ENCODE assay signal across 9 cellular contexts in the genomic region with DNA sequence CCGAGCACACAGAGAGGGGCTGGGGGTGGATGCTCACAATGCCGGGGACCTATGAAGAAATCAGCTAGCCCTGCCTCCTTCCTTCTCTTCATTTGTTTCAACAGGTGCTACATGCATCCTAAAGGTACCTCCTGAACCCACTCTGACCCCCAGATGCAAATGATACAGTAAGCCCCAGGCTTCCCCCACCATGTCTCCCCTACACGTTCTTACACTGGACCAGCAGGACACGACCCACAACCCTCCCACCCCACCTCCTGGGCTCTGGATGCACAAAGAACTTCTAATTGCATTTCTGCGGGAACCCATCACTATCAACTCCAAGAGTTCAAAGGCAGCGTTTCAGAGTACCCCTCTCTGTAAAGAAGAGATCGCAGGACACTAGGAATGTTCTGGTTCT. TPM values are rescaled to one million over a fixed set of nuclear protein-coding genes. Genes with fewer than 3 reads are reported as not detected.
A peak's percentile ranks its signal among the peaks of the same experiment; 100 is the strongest.
DNase-seq lines count a peak whose midpoint lies in the region; ATAC-seq, FAIRE-seq and TF ChIP-seq lines count a peak whose summit lies in the region.
"Had no signal": no experiment of that assay in that cellular context is flagged by ENCODE, and none has a peak within 500 bp of the region (broad histone marks: within the 10 kb centered on the region; RNA-seq: fewer than 3 reads in every experiment).

No MANE protein-coding gene starts in this region.

- H3K36me3 ChIP-seq in astrocyte (ENCODE audit: insufficient read depth, low read length) (peaks cover 4% of the 10 kb centered on the region), mucosa of stomach (ENCODE audit: control insufficient read depth, insufficient read depth, low read length) (no peaks in the 10 kb centered on the region), transverse colon (no peaks in the 10 kb centered on the region)

- H3K9ac ChIP-seq in astrocyte (ENCODE audit: low read length) (peak overlapping the region; percentile 91), mucosa of stomach (ENCODE audit: low read length) (peak overlapping the region; percentile 14)

- peaks cover 24% of the 10 kb centered on the region for H3K4me1 ChIP-seq in astrocyte (ENCODE audit: insufficient read depth, low read length)
- peaks cover 28% of the 10 kb centered on the region for H3K4me1 ChIP-seq in mucosa of stomach (ENCODE audit: control insufficient read depth, insufficient read depth, low read length)
- H3K4me1 ChIP-seq in transverse colon = peaks cover 16 to 43% (median 31%) of the 10 kb centered on the region in 4 donors

- H3K27ac ChIP-seq in astrocyte (ENCODE audit: low read depth, low read length) (peak overlapping the region; percentile 59), transverse colon (peak overlapping the region in 3 of 4 donors; percentile 79 to 89 (median 89))

- CTCF ChIA-PET in activated naive CD4-positive, alpha-beta T cell treated with anti-CD3 and anti-CD28 coated beads, Interleukin-2, amount 10 ng/mL, durations not matched to agents 7 days and 5 days (lab: Charles Lee) = interaction anchor here (1.0 to 3.7 kb wide), 17 partner anchors 52 to 274 kb away, joined by 3 to 24 read pairs (median 5); no protein-coding TSS in a partner anchor
- CTCF ChIA-PET in GM10248 (lab: Yijun Ruan, JAX) = interaction anchor here (0.8 to 3.8 kb wide), 23 partner anchors 9 to 608 kb away, joined by 3 to 26 read pairs (median 5); no protein-coding TSS in a partner anchor

- H3K27me3 ChIP-seq in astrocyte (ENCODE audit: insufficient read depth, low read length) (no peaks in the 10 kb centered on the region), mucosa of stomach (ENCODE audit: control insufficient read depth, insufficient read depth, low read length) (no peaks in the 10 kb centered on the region), transverse colon (no peaks in the 10 kb centered on the region)

- no peaks in the 10 kb centered on the region for H3K9me3 ChIP-seq in astrocyte (ENCODE audit: insufficient read depth, low read depth, low read length)
- H3K9me3 ChIP-seq in mucosa of stomach (ENCODE audit: control insufficient read depth, low read length) = no peaks in the 10 kb centered on the region
- no peaks in the 10 kb centered on the region for H3K9me3 ChIP-seq in transverse colon

- H3K4me3 ChIP-seq in astrocyte (ENCODE audit: insufficient read depth, low read depth, low read length) (peak overlapping the region; percentile 78), mucosa of stomach (ENCODE audit: low read length) (peak overlapping the region; percentile 66), transverse colon (peak overlapping the region in 3 of 4 donors; percentile 73 to 93 (median 76))

- POLR2A ChIA-PET in GM10248 (lab: Yijun Ruan, JAX) = no interaction called here

- H3K9me3 Mint-ChIP-seq in activated naive CD4-positive, alpha-beta T cell treated with anti-CD3 and anti-CD28 coated beads, Interleukin-2, amount 10 ng/mL, durations not matched to agents 7 days and 5 days = no peaks in the 10 kb centered on the region
- no peaks in the 10 kb centered on the region for H3K9me3 Mint-ChIP-seq in activated naive CD4-positive, alpha-beta T cell treated with anti-CD3 and anti-CD28 coated beads, Interleukin-2, amount 50 U/mL, for 72 hours
- no peaks in the 10 kb centered on the region for H3K9me3 Mint-ChIP-seq in astrocyte (ENCODE audit: unreplicated experiment)

- TF ChIP-seq EP300 in transverse colon (IDR thresholded peaks at IDR 0.05; ENCODE audit: low read depth) = no peak

- peaks cover 26% of the 10 kb centered on the region for H3K27me3 Mint-ChIP-seq in activated naive CD4-positive, alpha-beta T cell treated with anti-CD3 and anti-CD28 coated beads, Interleukin-2, amount 10 ng/mL, durations not matched to agents 7 days and 5 days
- H3K27me3 Mint-ChIP-seq in astrocyte (ENCODE audit: low read depth, unreplicated experiment) = peaks cover 6% of the 10 kb centered on the region

- no peak for DNase-seq in activated naive CD4-positive, alpha-beta T cell treated with anti-CD3 and anti-CD28 coated beads, Interleukin-2, amount 10 ng/mL, durations not matched to agents 7 days and 5 days
- DNase-seq in activated naive CD4-positive, alpha-beta T cell treated with anti-CD3 and anti-CD28 coated beads, Interleukin-2, amount 50 U/mL, for 72 hours (ENCODE audit: low spot score in 2 of 2) = no peak
- DNase-seq in astrocyte (ENCODE audit: low read depth) (no peak), transverse colon (no peak), GM10248 (ENCODE audit: extremely low spot score) (no peak)
- DNase-seq: NCI-H69 had no signal

- WGBS in transverse colon (ENCODE audit: low coverage in 1 of 2), 2 donors = 22 to 63% methylated on average over 4 to 7 of the region's 7 CpGs

- TF ChIP-seq CTCF in astrocyte (IDR thresholded peaks at IDR 0.05; ENCODE audit: insufficient read depth, low read depth, low read length) (no peak), transverse colon (IDR thresholded peaks at IDR 0.05) (no peak), GM10248 (IDR thresholded peaks at IDR 0.05; ENCODE audit: control extremely low read depth, extremely low read depth, low read depth, missing control alignments) (no peak)

- no peak for ATAC-seq in activated naive CD4-positive, alpha-beta T cell treated with anti-CD3 and anti-CD28 coated beads, Interleukin-2, amount 50 U/mL, for 72 hours
- ATAC-seq in HG03025 (IDR thresholded peaks at IDR 0.05; ENCODE audit: low FRiP score, unreplicated experiment) (no peak), GM18867 (IDR thresholded peaks at IDR 0.05; ENCODE audit: unreplicated experiment) (no peak)

- H3K4me1 Mint-ChIP-seq in activated naive CD4-positive, alpha-beta T cell treated with anti-CD3 and anti-CD28 coated beads, Interleukin-2, amount 10 ng/mL, durations not matched to agents 7 days and 5 days = peaks cover 57% of the 10 kb centered on the region
- peaks cover 27% of the 10 kb centered on the region for H3K4me1 Mint-ChIP-seq in astrocyte (ENCODE audit: low read depth, unreplicated experiment)

- H3K4me3 Mint-ChIP-seq in activated naive CD4-positive, alpha-beta T cell treated with anti-CD3 and anti-CD28 coated beads, Interleukin-2, amount 10 ng/mL, durations not matched to agents 7 days and 5 days = peak overlapping the region; percentile 89
- peak overlapping the region; percentile 91 for H3K4me3 Mint-ChIP-seq in astrocyte (ENCODE audit: unreplicated experiment)

- H3K4me2 ChIP-seq in astrocyte (ENCODE audit: low read length) = peak overlapping the region; percentile 96

- peaks cover 64% of the 10 kb centered on the region for H3K79me2 ChIP-seq in astrocyte (ENCODE audit: insufficient read depth, low read length)

- intact Hi-C loops in transverse colon (cut with DNase I; ENCODE audit: low total_unique reads) = loop anchor here (10.0 kb wide), 3 partner anchors 54 to 274 kb away; no protein-coding TSS in a partner anchor

- H3K27ac Mint-ChIP-seq in activated naive CD4-positive, alpha-beta T cell treated with anti-CD3 and anti-CD28 coated beads, Interleukin-2, amount 10 ng/mL, durations not matched to agents 7 days and 5 days = peak overlapping the region; percentile 38
- H3K27ac Mint-ChIP-seq in activated naive CD4-positive, alpha-beta T cell treated with anti-CD3 and anti-CD28 coated beads, Interleukin-2, amount 50 U/mL, for 72 hours = no peak overlapping the region
- peak overlapping the region; percentile 63 for H3K27ac Mint-ChIP-seq in astrocyte (ENCODE audit: unreplicated experiment)

- TF ChIP-seq POLR2A in transverse colon (IDR thresholded peaks at IDR 0.05) = no peak

- peaks cover 55% of the 10 kb centered on the region for H4K20me1 ChIP-seq in astrocyte (ENCODE audit: insufficient read depth, low read length)

- in situ Hi-C loops in transverse colon (cut with MboI; ENCODE audit: low pct_ligation_motif_present in 1 of 4, low pct_unique_long_range_greater_than_20kb in 1 of 4, low sequenced_read_pairs in 3 of 4) = loop anchor here in 3 of 4 donors (10.0 to 25.0 kb wide), 3 partner anchors 206 to 274 kb away; no protein-coding TSS in a partner anchor

- no peak for FAIRE-seq in astrocyte (lab: Jason Lieb, UNC)

- H2AFZ ChIP-seq in astrocyte (ENCODE audit: low read depth, low read length) = no peak overlapping the region

- peaks cover 49% of the 10 kb centered on the region for H3K36me3 Mint-ChIP-seq in activated naive CD4-positive, alpha-beta T cell treated with anti-CD3 and anti-CD28 coated beads, Interleukin-2, amount 10 ng/mL, durations not matched to agents 7 days and 5 days
- peaks cover 8 to 14% of the 10 kb centered on the region in 2 donors for H3K36me3 Mint-ChIP-seq in activated naive CD4-positive, alpha-beta T cell treated with anti-CD3 and anti-CD28 coated beads, Interleukin-2, amount 50 U/mL, for 72 hours
- no peaks in the 10 kb centered on the region for H3K36me3 Mint-ChIP-seq in astrocyte (ENCODE audit: low read depth, unreplicated experiment)

RNA-seq across cellular contexts. Expression of a gene that starts 2.1 kb away (rescaled TPM):
- 10 to 100 TPM in 1 of 2 donors, 1 to 10 TPM in 1; 4.6 to 12.9 TPM for total RNA-seq in activated naive CD4-positive, alpha-beta T cell treated with anti-CD3 and anti-CD28 coated beads, Interleukin-2, amount 50 U/mL, for 72 hours
- total RNA-seq in astrocyte (22.9 and 28.5 TPM in 2 replicates), transverse colon (10 to 100 TPM; 22.3 to 44.6 (median 39.4) TPM)

Comparison
In these comparisons a context has a peak if more than half of its experiments do, and no peak if none do; other contexts are left out.
1. H3K27ac Mint-ChIP-seq: peak in activated naive CD4-positive, alpha-beta T cell treated with anti-CD3 and anti-CD28 coated beads, Interleukin-2, amount 10 ng/mL, durations not matched to agents 7 days and 5 days (single experiment) and astrocyte (single experiment); none in activated naive CD4-positive, alpha-beta T cell treated with anti-CD3 and anti-CD28 coated beads, Interleukin-2, amount 50 U/mL, for 72 hours (0 of 2).
2. Peak in every context shown above with its lines, with median percentiles within 50 percentile points of each other: H3K4me3 ChIP-seq.